In the genomic region with DNA sequence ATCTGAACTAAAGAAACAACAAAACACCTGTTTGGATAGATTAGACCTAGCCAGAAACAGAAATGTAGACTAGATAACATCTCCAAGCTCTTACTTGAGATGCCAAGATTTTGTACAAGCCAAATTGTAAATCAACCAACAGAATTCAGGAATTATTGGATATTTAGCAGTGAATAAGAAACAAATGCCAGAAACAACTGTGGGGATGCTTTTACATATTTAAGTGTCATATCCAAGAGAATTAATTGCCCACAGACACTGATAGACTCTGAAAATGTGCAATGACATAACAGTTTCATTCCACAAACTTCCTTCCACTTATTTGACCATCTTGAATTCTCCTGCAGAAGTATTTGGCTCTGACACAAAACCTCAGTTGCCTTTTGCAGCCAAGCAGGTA, we compare ENCODE assay signal across 1 cellular context.
TF ChIP-seq lines count a peak whose summit lies in the region.

No MANE protein-coding gene starts in this region.

TF ChIP-seq in IMR-90, 13 proteins besides CTCF, POLR2A, EP300 and RAD21:
- TF ChIP-seq NFE2L2 (IDR thresholded peaks at IDR 0.05; ENCODE audit: low read depth, low read length), result no peak
- TF ChIP-seq RFX5 (IDR thresholded peaks at IDR 0.05; ENCODE audit: low read depth, low read length), result no peak
- TF ChIP-seq FOS (IDR thresholded peaks at IDR 0.05; ENCODE audit: low read depth, low read length), result no peak
- TF ChIP-seq BHLHE40 (IDR thresholded peaks at IDR 0.05; ENCODE audit: low read depth, low read length), result no peak
- TF ChIP-seq MAFK (IDR thresholded peaks at IDR 0.05; ENCODE audit: low read depth, low read length), result no peak
- TF ChIP-seq, protein P1, sequence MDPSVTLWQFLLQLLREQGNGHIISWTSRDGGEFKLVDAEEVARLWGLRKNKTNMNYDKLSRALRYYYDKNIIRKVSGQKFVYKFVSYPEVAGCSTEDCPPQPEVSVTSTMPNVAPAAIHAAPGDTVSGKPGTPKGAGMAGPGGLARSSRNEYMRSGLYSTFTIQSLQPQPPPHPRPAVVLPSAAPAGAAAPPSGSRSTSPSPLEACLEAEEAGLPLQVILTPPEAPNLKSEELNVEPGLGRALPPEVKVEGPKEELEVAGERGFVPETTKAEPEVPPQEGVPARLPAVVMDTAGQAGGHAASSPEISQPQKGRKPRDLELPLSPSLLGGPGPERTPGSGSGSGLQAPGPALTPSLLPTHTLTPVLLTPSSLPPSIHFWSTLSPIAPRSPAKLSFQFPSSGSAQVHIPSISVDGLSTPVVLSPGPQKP (IDR thresholded peaks at IDR 0.05; ENCODE audit: borderline replicate concordance, low read depth, low read length), result no peak
- TF ChIP-seq SMC3 (IDR thresholded peaks at IDR 0.05; ENCODE audit: low read depth, low read length), result no peak
- TF ChIP-seq, protein P2, sequence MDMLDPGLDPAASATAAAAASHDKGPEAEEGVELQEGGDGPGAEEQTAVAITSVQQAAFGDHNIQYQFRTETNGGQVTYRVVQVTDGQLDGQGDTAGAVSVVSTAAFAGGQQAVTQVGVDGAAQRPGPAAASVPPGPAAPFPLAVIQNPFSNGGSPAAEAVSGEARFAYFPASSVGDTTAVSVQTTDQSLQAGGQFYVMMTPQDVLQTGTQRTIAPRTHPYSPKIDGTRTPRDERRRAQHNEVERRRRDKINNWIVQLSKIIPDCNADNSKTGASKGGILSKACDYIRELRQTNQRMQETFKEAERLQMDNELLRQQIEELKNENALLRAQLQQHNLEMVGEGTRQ (IDR thresholded peaks at IDR 0.05; ENCODE audit: low read depth, low read length), result no peak
- TF ChIP-seq RCOR1 (IDR thresholded peaks at IDR 0.05; ENCODE audit: insufficient replicate concordance, low read length), result no peak
- TF ChIP-seq CHD1 (IDR thresholded peaks at IDR 0.05; ENCODE audit: low read depth, low read length), result no peak
- TF ChIP-seq MXI1 (IDR thresholded peaks at IDR 0.05; ENCODE audit: borderline replicate concordance, low read depth, low read length), result no peak
- no peak for TF ChIP-seq CEBPB (IDR thresholded peaks at IDR 0.05; ENCODE audit: low read depth, low read length)
- no peak for TF ChIP-seq MAZ (IDR thresholded peaks at IDR 0.05; ENCODE audit: borderline replicate concordance, low read depth, low read length)
